In genomic region chr9:104927912-104928740, GRCh38 we compare ENCODE assay signal across 8 cellular contexts. TPM values are rescaled to one million over a fixed set of nuclear protein-coding genes. Genes with fewer than 3 reads are reported as not detected.
DNase-seq lines count a peak whose midpoint lies in the region; ATAC-seq, FAIRE-seq and TF ChIP-seq lines count a peak whose summit lies in the region.

ABCA1 (minus strand) TSS chr9:104928155; CDS start chr9:104903679, 24,476 bp downstream.

- H3K9me3 ChIP-seq in fibroblast of lung (ENCODE audit: control insufficient read depth, insufficient read depth, low read depth, low read length), result no peaks in the 10 kb centered on the region

- H2AFZ ChIP-seq in fibroblast of lung (ENCODE audit: low read length), result peak within 1 kb of the TSS; percentile 61

- no peaks in the 10 kb centered on the region for H3K27me3 ChIP-seq in fibroblast of lung (ENCODE audit: control insufficient read depth, insufficient read depth, low read length)

- no peaks in the 10 kb centered on the region for H3K9me3 Mint-ChIP-seq in activated T-helper 2 cell treated with anti-CD3 and anti-CD28 coated beads, Interferon-gamma antibody, Interleukin-2, Interleukin-4, amounts not matched to agents 10 μg/mL and 5 μg/mL and 100 μg/mL, durations not matched to agents 14 hours and 24 hours and 36 hours
- no peaks in the 10 kb centered on the region for H3K9me3 Mint-ChIP-seq in stimulated activated effector memory CD8-positive, alpha-beta T cell treated with anti-CD3 and anti-CD28 coated beads, Interleukin-12 subunit alpha, Interleukin-12 subunit beta, amount 100 ng/mL, for 72 hours

- intact Hi-C loops in activated T-helper 2 cell treated with anti-CD3 and anti-CD28 coated beads, Interferon-gamma antibody, Interleukin-2, Interleukin-4, amounts not matched to agents 10 μg/mL and 5 μg/mL and 100 μg/mL, durations not matched to agents 14 hours and 24 hours and 36 hours (cut with micrococcal nuclease), result loop anchor here (1.0 to 10.0 kb wide), 5 partner anchors 40 to 477 kb away; partner anchors contain the start of gene SLC44A1

- no peak for TF ChIP-seq CTCF in fibroblast of lung (conservative IDR thresholded peaks at IDR 0.05 in 1 of 2, IDR thresholded peaks at IDR 0.05 in 1 of 2; ENCODE audit: low read depth in 1 of 2, low read length in 2 of 2)

- FAIRE-seq in RCC 7860 (lab: Jason Lieb, UNC), result peak; percentile 67

- peak within 1 kb of the TSS; percentile 72 for H3K4me3 Mint-ChIP-seq in activated T-helper 2 cell treated with anti-CD3 and anti-CD28 coated beads, Interferon-gamma antibody, Interleukin-2, Interleukin-4, amounts not matched to agents 10 μg/mL and 5 μg/mL and 100 μg/mL, durations not matched to agents 14 hours and 24 hours and 36 hours (ENCODE audit: low read depth)
- peak within 1 kb of the TSS; percentile 80 for H3K4me3 Mint-ChIP-seq in stimulated activated effector memory CD8-positive, alpha-beta T cell treated with anti-CD3 and anti-CD28 coated beads, Interleukin-12 subunit alpha, Interleukin-12 subunit beta, amount 100 ng/mL, for 72 hours

- peak; percentile 81 for DNase-seq in RCC 7860 (ENCODE audit: low spot score)
- peak; percentile 38 for DNase-seq in activated T-helper 2 cell treated with anti-CD3 and anti-CD28 coated beads, Interferon-gamma antibody, Interleukin-2, Interleukin-4, amounts not matched to agents 10 μg/mL and 5 μg/mL and 100 μg/mL, durations not matched to agents 14 hours and 24 hours and 36 hours (ENCODE audit: low spot score)
- peak; percentile 87 to 88 for DNase-seq in fibroblast of lung (ENCODE audit: low read depth in 2 of 2)
- DNase-seq in myocyte (ENCODE audit: low read depth), result peak; percentile 90
- DNase-seq in stimulated activated effector memory CD8-positive, alpha-beta T cell treated with anti-CD3 and anti-CD28 coated beads, Interleukin-12 subunit alpha, Interleukin-12 subunit beta, amount 100 ng/mL, for 72 hours (ENCODE audit: low spot score in 2 of 2), result peak; percentile 6 to 77
- DNase-seq in NCI-H1048 (lab: John Stamatoyannopoulos, UW), result no peak

- H3K27ac ChIP-seq in fibroblast of lung (ENCODE audit: insufficient read depth, low read length), result peak within 1 kb of the TSS; percentile 73

- peak within 1 kb of the TSS; percentile 57 for H3K9ac ChIP-seq in fibroblast of lung (ENCODE audit: insufficient read depth, low read length)

- no peaks in the 10 kb centered on the region for H3K36me3 Mint-ChIP-seq in activated T-helper 2 cell treated with anti-CD3 and anti-CD28 coated beads, Interferon-gamma antibody, Interleukin-2, Interleukin-4, amounts not matched to agents 10 μg/mL and 5 μg/mL and 100 μg/mL, durations not matched to agents 14 hours and 24 hours and 36 hours (ENCODE audit: low read depth)
- H3K36me3 Mint-ChIP-seq in stimulated activated effector memory CD8-positive, alpha-beta T cell treated with anti-CD3 and anti-CD28 coated beads, Interleukin-12 subunit alpha, Interleukin-12 subunit beta, amount 100 ng/mL, for 72 hours, result no peaks in the 10 kb centered on the region

- no peak within 1 kb of the TSS for H3K27ac Mint-ChIP-seq in activated T-helper 2 cell treated with anti-CD3 and anti-CD28 coated beads, Interferon-gamma antibody, Interleukin-2, Interleukin-4, amounts not matched to agents 10 μg/mL and 5 μg/mL and 100 μg/mL, durations not matched to agents 14 hours and 24 hours and 36 hours
- H3K27ac Mint-ChIP-seq in stimulated activated effector memory CD8-positive, alpha-beta T cell treated with anti-CD3 and anti-CD28 coated beads, Interleukin-12 subunit alpha, Interleukin-12 subunit beta, amount 100 ng/mL, for 72 hours, result no peak within 1 kb of the TSS

- H3K4me3 ChIP-seq in GM08714 (ENCODE audit: low read length), result peak within 1 kb of the TSS; percentile 42; the same call in 1 of the 2 replicates
- peak within 1 kb of the TSS; percentile 89 to 99 (median 96) for H3K4me3 ChIP-seq in fibroblast of lung (replicated peaks in 1 of 4; ENCODE audit: control extremely low read depth in 1 of 4, insufficient read depth in 1 of 4, low read depth in 3 of 4, low read length in 4 of 4)

- no peaks in the 10 kb centered on the region for H3K36me3 ChIP-seq in fibroblast of lung (ENCODE audit: control insufficient read depth, insufficient read depth, low read length)

- H3K4me2 ChIP-seq in fibroblast of lung (ENCODE audit: extremely low read depth, insufficient read depth, low read length), result peak within 1 kb of the TSS; percentile 72

- peaks cover 5% of the 10 kb centered on the region for H3K4me1 Mint-ChIP-seq in activated T-helper 2 cell treated with anti-CD3 and anti-CD28 coated beads, Interferon-gamma antibody, Interleukin-2, Interleukin-4, amounts not matched to agents 10 μg/mL and 5 μg/mL and 100 μg/mL, durations not matched to agents 14 hours and 24 hours and 36 hours (ENCODE audit: low read depth)
- H3K4me1 Mint-ChIP-seq in stimulated activated effector memory CD8-positive, alpha-beta T cell treated with anti-CD3 and anti-CD28 coated beads, Interleukin-12 subunit alpha, Interleukin-12 subunit beta, amount 100 ng/mL, for 72 hours, result peaks cover 7% of the 10 kb centered on the region

- peaks cover 54% of the 10 kb centered on the region for H3K27me3 Mint-ChIP-seq in activated T-helper 2 cell treated with anti-CD3 and anti-CD28 coated beads, Interferon-gamma antibody, Interleukin-2, Interleukin-4, amounts not matched to agents 10 μg/mL and 5 μg/mL and 100 μg/mL, durations not matched to agents 14 hours and 24 hours and 36 hours (ENCODE audit: low read depth)

- peak; percentile 48 for ATAC-seq in HG03342 (IDR thresholded peaks at IDR 0.05; ENCODE audit: unreplicated experiment)
- ATAC-seq in stimulated activated effector memory CD8-positive, alpha-beta T cell treated with anti-CD3 and anti-CD28 coated beads, Interleukin-12 subunit alpha, Interleukin-12 subunit beta, amount 100 ng/mL, for 72 hours, result peak; percentile 66

- peaks cover 27% of the 10 kb centered on the region for H3K79me2 ChIP-seq in fibroblast of lung (ENCODE audit: control insufficient read depth, insufficient read depth, low read length)

- H4K20me1 ChIP-seq in fibroblast of lung (ENCODE audit: control insufficient read depth, extremely low read depth, insufficient read depth, low read length), result no peaks in the 10 kb centered on the region

- H3K4me1 ChIP-seq in fibroblast of lung (ENCODE audit: control insufficient read depth, extremely low read depth, insufficient read depth, low read length), result peaks cover 5% of the 10 kb centered on the region

RNA-seq across cellular contexts. Expression of gene ABCA1, which starts in this region (rescaled TPM):
- 0.14 TPM in 1 of 2 replicates, not detected in the other for total RNA-seq in activated T-helper 2 cell treated with anti-CD3 and anti-CD28 coated beads, Interferon-gamma antibody, Interleukin-2, Interleukin-4, amounts not matched to agents 10 μg/mL and 5 μg/mL and 100 μg/mL, durations not matched to agents 14 hours and 24 hours and 36 hours
- total RNA-seq in fibroblast of lung (60.4 and 75.2 TPM in 2 replicates), myocyte (23.7 and 42.3 TPM in 2 replicates)
- 11.5 and 22.4 TPM in 2 replicates for polyA plus RNA-seq in fibroblast of lung
- polyA plus RNA-seq in fibroblast of lung (2012), result 7.2 and 12.3 TPM in 2 replicates
- 143 and 175 TPM in 2 replicates for polyA minus RNA-seq in fibroblast of lung (ENCODE audit: low replicate concordance)
- polyA plus RNA-seq in myocyte (2012), result 6.9 TPM

Comparison
In these comparisons a context has a peak if more than half of its experiments do, and no peak if none do; other contexts are left out.
1. RNA of gene ABCA1 (total RNA-seq): 60.4 to 75.2 TPM in fibroblast of lung and 23.7 to 42.3 TPM in myocyte; 0.14 TPM in activated T-helper 2 cell treated with anti-CD3 and anti-CD28 coated beads, Interferon-gamma antibody, Interleukin-2, Interleukin-4, amounts not matched to agents 10 μg/mL and 5 μg/mL and 100 μg/mL, durations not matched to agents 14 hours and 24 hours and 36 hours; every median in the first group is over 10 times any median in the second.
2. Peak in DNase-seq in activated T-helper 2 cell treated with anti-CD3 and anti-CD28 coated beads, Interferon-gamma antibody, Interleukin-2, Interleukin-4, amounts not matched to agents 10 μg/mL and 5 μg/mL and 100 μg/mL, durations not matched to agents 14 hours and 24 hours and 36 hours; RNA of the gene not detected or under 1 TPM.